In genomic region chr9:134939080-134939733, GRCh38 we compare ENCODE assay signal across 1 cellular context.
A peak's percentile ranks its signal among the peaks of the same experiment; 100 is the strongest.
TF ChIP-seq lines count a peak whose summit lies in the region.

No MANE protein-coding gene starts in this region.

TF ChIP-seq in IMR-90, 13 proteins besides CTCF, POLR2A, EP300 and RAD21:
- TF ChIP-seq CEBPB (IDR thresholded peaks at IDR 0.05; ENCODE audit: low read depth, low read length): peak; percentile 29; the same call in 1 of the 2 replicates
- no peak for TF ChIP-seq MAFK (IDR thresholded peaks at IDR 0.05; ENCODE audit: low read depth, low read length)
